Comparison of ENCODE assay signal across 8 cellular contexts in the genomic region with DNA sequence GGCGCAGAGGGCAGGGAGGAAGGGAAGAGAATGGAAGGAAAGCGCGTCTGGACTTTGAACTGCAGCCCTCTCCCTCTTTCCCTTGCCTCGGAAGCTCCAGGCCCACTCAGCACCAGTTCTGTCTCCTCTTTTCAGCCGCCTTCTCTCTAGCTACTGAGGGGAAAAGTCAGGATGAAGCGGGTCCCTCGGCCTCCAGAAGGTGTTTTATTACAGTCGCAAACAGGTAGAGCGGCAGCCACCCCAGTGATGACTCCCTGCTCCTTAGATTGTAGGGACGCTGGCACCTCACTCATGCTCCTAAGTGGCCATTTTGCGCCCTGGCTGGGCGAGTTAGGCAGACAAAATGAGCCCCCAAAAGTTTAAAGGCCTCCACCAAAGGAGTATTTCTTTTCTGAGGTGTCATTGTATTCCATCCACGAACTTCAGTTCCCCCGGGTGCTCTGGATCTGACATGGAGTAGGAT. TPM values are rescaled to one million over a fixed set of nuclear protein-coding genes. Genes with fewer than 3 reads are reported as not detected.
DNase-seq lines count a peak whose midpoint lies in the region; ATAC-seq and TF ChIP-seq lines count a peak whose summit lies in the region.

No MANE protein-coding gene starts in this region.

- no peak for TF ChIP-seq POLR2A in lower leg skin (IDR thresholded peaks at IDR 0.05)

- intact Hi-C loops in lower leg skin (cut with DNase I; ENCODE audit: low total_unique reads), result no loop called here
- intact Hi-C loops in upper lobe of right lung (cut with DNase I), result no loop called here

- no peaks in the 10 kb centered on the region for H3K27me3 ChIP-seq in upper lobe of right lung

- peak overlapping the region; percentile 31 for H3K4me3 ChIP-seq in lower leg skin (ENCODE audit: low read depth, poor library complexity, severe bottlenecking)
- peak overlapping the region; percentile 56 for H3K4me3 ChIP-seq in upper lobe of right lung

- H3K27me3 Mint-ChIP-seq in activated T-cell treated with anti-CD3 and anti-CD28 coated beads, Interleukin-2, amount 50 U/mL, for 4 hours (ENCODE audit: low read depth), result no peaks in the 10 kb centered on the region
- no peaks in the 10 kb centered on the region for H3K27me3 Mint-ChIP-seq in brain

- DNase-seq in activated T-cell treated with anti-CD3 and anti-CD28 coated beads, Interleukin-2, amount 50 U/mL, for 4 hours, result no peak
- DNase-seq in activated T-cell treated with anti-CD3 and anti-CD28 coated beads for 4 hours (no peak), lower leg skin (ENCODE audit: low spot score in 2 of 2) (no peak), upper lobe of right lung (no peak), superior temporal gyrus (ENCODE audit: extremely low spot score) (no peak)

- H3K4me3 Mint-ChIP-seq in activated T-cell treated with anti-CD3 and anti-CD28 coated beads, Interleukin-2, amount 50 U/mL, for 4 hours, result peak overlapping the region; percentile 79
- peak overlapping the region; percentile 78 to 91 (median 85) for H3K4me3 Mint-ChIP-seq in brain

- H3K36me3 Mint-ChIP-seq in activated T-cell treated with anti-CD3 and anti-CD28 coated beads, Interleukin-2, amount 50 U/mL, for 4 hours (ENCODE audit: insufficient read depth), result peaks cover 4% of the 10 kb centered on the region
- H3K36me3 Mint-ChIP-seq in brain, result peaks cover 5% of the 10 kb centered on the region

- H3K9me3 Mint-ChIP-seq in activated T-cell treated with anti-CD3 and anti-CD28 coated beads, Interleukin-2, amount 50 U/mL, for 4 hours, result no peaks in the 10 kb centered on the region
- H3K9me3 Mint-ChIP-seq in brain, result no peaks in the 10 kb centered on the region

- no peak for ATAC-seq in activated T-cell treated with anti-CD3 and anti-CD28 coated beads, Interleukin-2, amount 50 U/mL, for 4 hours
- ATAC-seq in upper lobe of right lung (peak; percentile 0), GM18870 (IDR thresholded peaks at IDR 0.05; ENCODE audit: unreplicated experiment) (no peak), HG03175 (IDR thresholded peaks at IDR 0.05; ENCODE audit: unreplicated experiment) (no peak)

- H3K27ac Mint-ChIP-seq in brain, result peak overlapping the region; percentile 86 to 99 (median 98)

- WGBS in lower leg skin, 2 donors, result 41 to 48% methylated on average over 14 of the region's 14 CpGs

- H3K9me3 ChIP-seq in upper lobe of right lung, result no peaks in the 10 kb centered on the region

- H3K4me1 Mint-ChIP-seq in activated T-cell treated with anti-CD3 and anti-CD28 coated beads, Interleukin-2, amount 50 U/mL, for 4 hours (ENCODE audit: low read depth), result peaks cover 33% of the 10 kb centered on the region
- peaks cover 82% of the 10 kb centered on the region for H3K4me1 Mint-ChIP-seq in brain

- peaks cover 28% of the 10 kb centered on the region for H3K4me1 ChIP-seq in upper lobe of right lung

- no peak for TF ChIP-seq CTCF in brain (conservative IDR thresholded peaks at IDR 0.05)
- TF ChIP-seq CTCF in lower leg skin (IDR thresholded peaks at IDR 0.05), result no peak
- TF ChIP-seq CTCF in upper lobe of right lung (IDR thresholded peaks at IDR 0.05), result no peak

- H3K27ac ChIP-seq in upper lobe of right lung, result peak overlapping the region; percentile 94

- H3K36me3 ChIP-seq in upper lobe of right lung, result no peaks in the 10 kb centered on the region

RNA-seq across cellular contexts. Expression of a gene that starts 0.9 kb away (rescaled TPM):
- total RNA-seq in activated T-cell treated with anti-CD3 and anti-CD28 coated beads, Interleukin-2, amount 50 U/mL, for 4 hours, result 100 to 1,000 TPM; 135 to 152 (median 142) TPM
- 119 TPM for polyA plus RNA-seq in brain (ENCODE audit: insufficient read depth, low read depth, low replicate concordance)
- total RNA-seq in lower leg skin, result 100 to 1,000 TPM; 212 to 281 (median 266) TPM
- total RNA-seq in upper lobe of right lung, result 94.6 TPM
